ENCODE assay signal across 9 cellular contexts in genomic region chr1:180863158-180863775, GRCh38. TPM values are rescaled to one million over a fixed set of nuclear protein-coding genes. Genes with fewer than 3 reads are reported as not detected.
DNase-seq lines count a peak whose midpoint lies in the region; ATAC-seq and TF ChIP-seq lines count a peak whose summit lies in the region.
"Had no signal": no experiment of that assay in that cellular context is flagged by ENCODE, and none has a peak within 500 bp of the region (broad histone marks: within the 10 kb centered on the region; RNA-seq: fewer than 3 reads in every experiment).

No MANE protein-coding gene starts in this region.

- no peak overlapping the region for H3K4me2 ChIP-seq in GM23338

- intact Hi-C loops in activated T-helper 2 cell treated with anti-CD3 and anti-CD28 coated beads, Interferon-gamma antibody, Interleukin-2, Interleukin-4, amounts not matched to agents 10 μg/mL and 5 μg/mL and 100 μg/mL, durations not matched to agents 14 hours and 24 hours and 36 hours (cut with micrococcal nuclease) = loop anchor here (5.0 kb wide), 3 partner anchors 231 to 346 kb away; partner anchors contain the start of gene XPR1

- H3K27me3 ChIP-seq in GM23338 (ENCODE audit: insufficient read depth) = no peaks in the 10 kb centered on the region
- H3K27me3 ChIP-seq in brain microvascular endothelial cell (replicated peaks) = no peaks in the 10 kb centered on the region

- H3K27me3 Mint-ChIP-seq in GM23338 (ENCODE audit: insufficient read depth, low read depth, poor library complexity) (no peaks in the 10 kb centered on the region), type B pancreatic cell (no peaks in the 10 kb centered on the region)
- no peaks in the 10 kb centered on the region for H3K27me3 Mint-ChIP-seq in activated T-helper 2 cell treated with anti-CD3 and anti-CD28 coated beads, Interferon-gamma antibody, Interleukin-2, Interleukin-4, amounts not matched to agents 10 μg/mL and 5 μg/mL and 100 μg/mL, durations not matched to agents 14 hours and 24 hours and 36 hours (ENCODE audit: low read depth)

- in situ Hi-C loops in brain microvascular endothelial cell (cut with HindIII; ENCODE audit: low pct_ligation_motif_present, low sequenced_read_pairs) = loop anchor here (25.0 kb wide), 1 partner anchor 351 kb away; the partner anchor contains the start of gene ACBD6

- DNase-seq in COLO668 (lab: John Stamatoyannopoulos, UW; ENCODE audit: unreplicated experiment) = peak; percentile 47
- peak; percentile 65 for DNase-seq in GM23338 (ENCODE audit: low spot score)
- peak; percentile 72 to 76 for DNase-seq in NCI-H446 (lab: John Stamatoyannopoulos, UW)
- peak; percentile 63 for DNase-seq in brain microvascular endothelial cell
- DNase-seq in kidney tubule cell (ENCODE audit: low spot score) = peak; percentile 69
- no peak for DNase-seq in type B pancreatic cell (ENCODE audit: extremely low spot score, unreplicated experiment)
- no peak for DNase-seq in stimulated activated effector memory CD8-positive, alpha-beta T cell treated with anti-CD3 and anti-CD28 coated beads, Interleukin-12 subunit alpha, Interleukin-12 subunit beta, amount 100 ng/mL, for 72 hours (ENCODE audit: low spot score in 2 of 2)
- no peak for DNase-seq in activated T-helper 2 cell treated with anti-CD3 and anti-CD28 coated beads, Interferon-gamma antibody, Interleukin-2, Interleukin-4, amounts not matched to agents 10 μg/mL and 5 μg/mL and 100 μg/mL, durations not matched to agents 14 hours and 24 hours and 36 hours (ENCODE audit: low spot score)

- H3K9me3 Mint-ChIP-seq in GM23338 = peaks cover 3% of the 10 kb centered on the region; the same call in 1 of the 3 replicates
- H3K9me3 Mint-ChIP-seq in type B pancreatic cell = no peaks in the 10 kb centered on the region
- no peaks in the 10 kb centered on the region for H3K9me3 Mint-ChIP-seq in stimulated activated effector memory CD8-positive, alpha-beta T cell treated with anti-CD3 and anti-CD28 coated beads, Interleukin-12 subunit alpha, Interleukin-12 subunit beta, amount 100 ng/mL, for 72 hours
- H3K9me3 Mint-ChIP-seq in activated T-helper 2 cell treated with anti-CD3 and anti-CD28 coated beads, Interferon-gamma antibody, Interleukin-2, Interleukin-4, amounts not matched to agents 10 μg/mL and 5 μg/mL and 100 μg/mL, durations not matched to agents 14 hours and 24 hours and 36 hours = no peaks in the 10 kb centered on the region
- H3K9me3 Mint-ChIP-seq: T-helper 1 cell treated with Interleukin-12 subunit alpha and Interleukin-12 subunit beta and Interleukin-4 antibody, amounts not matched to agents 30 μg/mL and 1 μg/mL, for 36 hours had no signal

- H3K4me1 ChIP-seq in GM23338 (ENCODE audit: insufficient read depth) = no peaks in the 10 kb centered on the region

- no peaks in the 10 kb centered on the region for H3K79me2 ChIP-seq in GM23338 (replicated peaks; ENCODE audit: insufficient read depth)

- TF ChIP-seq CTCF in GM23338 (conservative IDR thresholded peaks at IDR 0.05; ENCODE audit: low read depth in 2 of 2) (peak; percentile 72 to 87), brain microvascular endothelial cell (IDR thresholded peaks at IDR 0.05; ENCODE audit: low read depth, low read length, missing control alignments) (peak; percentile 49), type B pancreatic cell (conservative IDR thresholded peaks at IDR 0.05) (peak; percentile 90)

- H3K4me3 Mint-ChIP-seq in GM23338 (no peak overlapping the region), type B pancreatic cell (no peak overlapping the region)
- H3K4me3 Mint-ChIP-seq in stimulated activated effector memory CD8-positive, alpha-beta T cell treated with anti-CD3 and anti-CD28 coated beads, Interleukin-12 subunit alpha, Interleukin-12 subunit beta, amount 100 ng/mL, for 72 hours = no peak overlapping the region
- no peak overlapping the region for H3K4me3 Mint-ChIP-seq in activated T-helper 2 cell treated with anti-CD3 and anti-CD28 coated beads, Interferon-gamma antibody, Interleukin-2, Interleukin-4, amounts not matched to agents 10 μg/mL and 5 μg/mL and 100 μg/mL, durations not matched to agents 14 hours and 24 hours and 36 hours (ENCODE audit: low read depth)
- H3K4me3 Mint-ChIP-seq: T-helper 1 cell treated with Interleukin-12 subunit alpha and Interleukin-12 subunit beta and Interleukin-4 antibody, amounts not matched to agents 30 μg/mL and 1 μg/mL, for 36 hours had no signal

- H3K27ac ChIP-seq in GM23338 (ENCODE audit: low read depth) (no peak overlapping the region), brain microvascular endothelial cell (no peak overlapping the region)

- no peak overlapping the region for H2AFZ ChIP-seq in GM23338

- H3K36me3 Mint-ChIP-seq in GM23338 (ENCODE audit: low read depth) (peaks cover 17% of the 10 kb centered on the region; the same call in 2 of the 3 replicates), type B pancreatic cell (peaks cover 6% of the 10 kb centered on the region)
- H3K36me3 Mint-ChIP-seq in stimulated activated effector memory CD8-positive, alpha-beta T cell treated with anti-CD3 and anti-CD28 coated beads, Interleukin-12 subunit alpha, Interleukin-12 subunit beta, amount 100 ng/mL, for 72 hours = peaks cover 19% of the 10 kb centered on the region
- peaks cover 7% of the 10 kb centered on the region for H3K36me3 Mint-ChIP-seq in activated T-helper 2 cell treated with anti-CD3 and anti-CD28 coated beads, Interferon-gamma antibody, Interleukin-2, Interleukin-4, amounts not matched to agents 10 μg/mL and 5 μg/mL and 100 μg/mL, durations not matched to agents 14 hours and 24 hours and 36 hours (ENCODE audit: low read depth)

- H3K9me2 ChIP-seq in GM23338 (ENCODE audit: insufficient read depth) = no peaks in the 10 kb centered on the region

- H4K20me1 ChIP-seq in GM23338 (replicated peaks; ENCODE audit: insufficient read depth) = no peaks in the 10 kb centered on the region

- H3K4me3 ChIP-seq in GM23338 (no peak overlapping the region), brain microvascular endothelial cell (ENCODE audit: low read depth, low read length) (no peak overlapping the region)

- no peaks in the 10 kb centered on the region for H3K4me1 Mint-ChIP-seq in GM23338
- peaks cover 9% of the 10 kb centered on the region for H3K4me1 Mint-ChIP-seq in type B pancreatic cell (ENCODE audit: unreplicated experiment)
- H3K4me1 Mint-ChIP-seq in stimulated activated effector memory CD8-positive, alpha-beta T cell treated with anti-CD3 and anti-CD28 coated beads, Interleukin-12 subunit alpha, Interleukin-12 subunit beta, amount 100 ng/mL, for 72 hours = no peaks in the 10 kb centered on the region
- H3K4me1 Mint-ChIP-seq in activated T-helper 2 cell treated with anti-CD3 and anti-CD28 coated beads, Interferon-gamma antibody, Interleukin-2, Interleukin-4, amounts not matched to agents 10 μg/mL and 5 μg/mL and 100 μg/mL, durations not matched to agents 14 hours and 24 hours and 36 hours (ENCODE audit: low read depth) = peaks cover 1% of the 10 kb centered on the region

- no peak for ATAC-seq in GM23338
- ATAC-seq in stimulated activated effector memory CD8-positive, alpha-beta T cell treated with anti-CD3 and anti-CD28 coated beads, Interleukin-12 subunit alpha, Interleukin-12 subunit beta, amount 100 ng/mL, for 72 hours = no peak

- H3K36me3 ChIP-seq in GM23338 (ENCODE audit: insufficient read depth) (peaks cover 6% of the 10 kb centered on the region; the same call in 1 of the 2 replicates), brain microvascular endothelial cell (replicated peaks) (no peaks in the 10 kb centered on the region)

- H3F3A ChIP-seq in GM23338 (replicated peaks; ENCODE audit: low read depth) = no peaks in the 10 kb centered on the region

- H3K27ac Mint-ChIP-seq in GM23338 = no peak overlapping the region
- no peak overlapping the region for H3K27ac Mint-ChIP-seq in type B pancreatic cell
- no peak overlapping the region for H3K27ac Mint-ChIP-seq in stimulated activated effector memory CD8-positive, alpha-beta T cell treated with anti-CD3 and anti-CD28 coated beads, Interleukin-12 subunit alpha, Interleukin-12 subunit beta, amount 100 ng/mL, for 72 hours
- H3K27ac Mint-ChIP-seq in activated T-helper 2 cell treated with anti-CD3 and anti-CD28 coated beads, Interferon-gamma antibody, Interleukin-2, Interleukin-4, amounts not matched to agents 10 μg/mL and 5 μg/mL and 100 μg/mL, durations not matched to agents 14 hours and 24 hours and 36 hours = no peak overlapping the region
- H3K27ac Mint-ChIP-seq: T-helper 1 cell treated with Interleukin-12 subunit alpha and Interleukin-12 subunit beta and Interleukin-4 antibody, amounts not matched to agents 30 μg/mL and 1 μg/mL, for 36 hours had no signal

TF ChIP-seq in GM23338, 12 proteins besides CTCF, POLR2A, EP300 and RAD21 (continues in another document):
- TF ChIP-seq POLR2AphosphoS5 (IDR thresholded peaks at IDR 0.05; ENCODE audit: low read depth) = no peak
- no peak for TF ChIP-seq ZNF331 (CRISPR knock-in tag; IDR thresholded peaks at IDR 0.05; ENCODE audit: low read depth)
- TF ChIP-seq EZH2 (IDR thresholded peaks at IDR 0.05; ENCODE audit: low read depth, unreplicated experiment) = no peak

RNA-seq across cellular contexts. Expression of gene KIAA1614, which starts 49.4 kb away (rescaled TPM):
- 1.8 and 2.3 TPM in 2 replicates for total RNA-seq in GM23338 (2014; rRNA removed; shearing (Covaris generic))
- 0.80 and 1.1 TPM in 2 replicates for polyA plus RNA-seq in GM23338 (2016; fragmentation: Nextera tagmentation; extraction: Ambion mirVana)
- total RNA-seq in type B pancreatic cell (ENCODE audit: low replicate concordance) = 0.31 and 2.9 TPM in 2 replicates
- total RNA-seq in activated T-helper 2 cell treated with anti-CD3 and anti-CD28 coated beads, Interferon-gamma antibody, Interleukin-2, Interleukin-4, amounts not matched to agents 10 μg/mL and 5 μg/mL and 100 μg/mL, durations not matched to agents 14 hours and 24 hours and 36 hours = 0.09 and 0.14 TPM in 2 replicates

Comparison
In these comparisons a context has a peak if more than half of its experiments do, and no peak if none do; other contexts are left out.
1. DNase-seq: peak in COLO668 (single experiment), GM23338 (single experiment), NCI-H446 (2 of 2), brain microvascular endothelial cell (single experiment) and kidney tubule cell (single experiment); none in type B pancreatic cell (single experiment), stimulated activated effector memory CD8-positive, alpha-beta T cell treated with anti-CD3 and anti-CD28 coated beads, Interleukin-12 subunit alpha, Interleukin-12 subunit beta, amount 100 ng/mL, for 72 hours (0 of 2) and activated T-helper 2 cell treated with anti-CD3 and anti-CD28 coated beads, Interferon-gamma antibody, Interleukin-2, Interleukin-4, amounts not matched to agents 10 μg/mL and 5 μg/mL and 100 μg/mL, durations not matched to agents 14 hours and 24 hours and 36 hours (single experiment).
2. Peak in every context shown above with its lines, with median percentiles within 50 percentile points of each other: CTCF ChIP-seq.